In the genomic region with DNA sequence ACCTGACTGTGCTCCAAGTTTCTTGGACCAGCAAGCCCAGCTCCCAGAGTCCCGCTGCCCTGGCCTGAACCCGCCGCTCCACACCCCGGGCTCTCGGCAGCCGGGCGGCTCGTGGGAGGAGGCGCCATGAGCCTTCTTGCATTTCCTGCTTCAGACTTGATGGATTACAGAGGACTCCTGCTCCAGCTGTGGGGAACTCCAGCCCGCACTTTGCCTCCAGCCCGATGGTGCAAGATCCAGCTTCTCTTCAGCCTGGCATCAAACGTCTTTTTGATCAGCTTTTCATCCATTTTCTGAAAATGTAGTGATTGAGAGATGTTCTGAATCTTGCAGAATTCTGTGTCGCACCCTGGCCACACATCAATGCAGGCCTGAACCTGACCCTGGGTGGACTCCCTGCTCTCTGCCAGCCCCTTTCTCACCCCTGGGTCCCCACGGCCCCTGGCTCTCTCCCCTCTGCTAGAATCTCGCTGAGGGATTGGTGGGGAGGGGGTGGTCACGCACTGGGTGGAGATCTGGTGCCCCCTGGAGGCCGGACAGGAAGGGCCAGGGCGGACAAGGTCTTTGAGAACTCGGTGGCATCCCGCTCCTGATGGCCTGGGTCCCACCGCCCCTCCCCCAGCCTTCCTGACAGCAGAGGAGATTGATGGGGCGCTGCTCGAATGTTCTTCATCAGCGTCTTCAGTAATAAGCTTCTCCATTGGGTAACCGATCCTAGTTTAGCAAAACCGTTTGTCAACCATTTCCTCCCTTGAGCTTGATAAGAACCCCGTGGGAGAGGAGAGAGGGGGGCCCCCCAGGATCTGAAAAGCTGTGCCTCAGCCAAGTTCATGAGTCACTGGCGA, we compare ENCODE assay signal across 8 cellular contexts. TPM values are rescaled to one million over a fixed set of nuclear protein-coding genes. Genes with fewer than 3 reads are reported as not detected.
DNase-seq lines count a peak whose midpoint lies in the region; ATAC-seq and TF ChIP-seq lines count a peak whose summit lies in the region.

No MANE protein-coding gene starts in this region.

- peak overlapping the region; percentile 45; the same call in 1 of the 2 replicates for H3K18ac ChIP-seq in IMR-90 (ENCODE audit: low read depth, low read length)

- peak overlapping the region; percentile 72 to 78 (median 73) for H3K4me3 Mint-ChIP-seq in nephron

- CTCF ChIA-PET in IMR-90 (lab: Yijun Ruan, JAX): interaction anchor here (0.5 to 1.9 kb wide), 14 partner anchors 8 to 503 kb away, joined by 3 to 8 read pairs (median 4); a partner anchor contains a TSS

- peak; percentile 90 for ATAC-seq in IMR-90 (ENCODE audit: low read depth)
- ATAC-seq in HG02981 (IDR thresholded peaks at IDR 0.05; ENCODE audit: unreplicated experiment): no peak

- H2BK20ac ChIP-seq in IMR-90 (ENCODE audit: low read depth, low read length): peak overlapping the region; percentile 66

- H3K4me3 ChIP-seq in IMR-90 (ENCODE audit: insufficient read depth, low read depth, low read length) (peak overlapping the region; percentile 27), fibroblast of the aortic adventitia (ENCODE audit: low read depth, low read length) (peak overlapping the region; percentile 49)

- H3K36me3 ChIP-seq in IMR-90 (ENCODE audit: control insufficient read depth, insufficient read depth, low read length): no peaks in the 10 kb centered on the region

- H2AK5ac ChIP-seq in IMR-90 (ENCODE audit: low read depth, low read length): no peak overlapping the region

- peak overlapping the region; percentile 97 for H2AFZ ChIP-seq in IMR-90 (replicated peaks; ENCODE audit: low read length, poor library complexity)

- peak; percentile 62 for TF ChIP-seq RAD21 in IMR-90 (IDR thresholded peaks at IDR 0.05; ENCODE audit: low read length)

- H3K9me1 ChIP-seq in IMR-90 (ENCODE audit: insufficient read depth, low read length): no peaks in the 10 kb centered on the region; the same call in 1 of the 2 replicates

- peak overlapping the region; percentile 71 for H3K4ac ChIP-seq in IMR-90 (ENCODE audit: low read depth, low read length)

- no peak for TF ChIP-seq POLR2A in IMR-90 (IDR thresholded peaks at IDR 0.05; ENCODE audit: low read depth, low read length)

- peak overlapping the region; percentile 40 for H3K9ac ChIP-seq in IMR-90 (ENCODE audit: low read depth, low read length)

- H4K20me1 ChIP-seq in IMR-90 (ENCODE audit: insufficient read depth, low read length): no peaks in the 10 kb centered on the region

- H2BK5ac ChIP-seq in IMR-90 (ENCODE audit: low read depth, low read length, poor library complexity, severe bottlenecking): peak overlapping the region; percentile 25

- H3K9me3 Mint-ChIP-seq in nephron: no peaks in the 10 kb centered on the region

- WGBS in IMR-90 (ENCODE audit: extremely low coverage in 2 of 2, insufficient read length in 1 of 2), 2 experiments: 1% methylated on average over 17 of the region's 28 CpGs; no CpG with 5 or more reads in 1 of the 2 experiments

- H3K27ac ChIP-seq in IMR-90 (ENCODE audit: insufficient read depth, low read length): peak overlapping the region; percentile 24

- H3K56ac ChIP-seq in IMR-90 (ENCODE audit: extremely low read depth, insufficient read depth, low read length): no peak overlapping the region

- peaks cover 3% of the 10 kb centered on the region for H3K9me3 ChIP-seq in IMR-90 (ENCODE audit: control insufficient read depth, insufficient read depth, low read length)

- peak overlapping the region; percentile 33; the same call in 1 of the 2 replicates for H4K91ac ChIP-seq in IMR-90 (ENCODE audit: insufficient read depth, low read depth, low read length)

- peak overlapping the region; percentile 84 for H2BK120ac ChIP-seq in IMR-90 (ENCODE audit: low read depth, low read length)

- intact Hi-C loops in IMR-90 (cut with micrococcal nuclease): loop anchor here (1.0 kb wide), 1 partner anchor 353 kb away; no protein-coding TSS in a partner anchor

- TF ChIP-seq CTCF in IMR-90 (conservative IDR thresholded peaks at IDR 0.05; ENCODE audit: low read depth, low read length) (peak; percentile 71), fibroblast of the aortic adventitia (IDR thresholded peaks at IDR 0.05; ENCODE audit: insufficient read depth, low read length) (peak; percentile 67), nephron (IDR thresholded peaks at IDR 0.05; ENCODE audit: unreplicated experiment in 3 of 3) (peak; percentile 72 to 79 (median 73))

- in situ Hi-C loops in IMR-90 (cut with MboI; ENCODE audit: low sequenced_read_pairs): loop anchor here (5.0 kb wide), 2 partner anchors 277 to 477 kb away; a partner anchor contains a TSS

- H4K8ac ChIP-seq in IMR-90 (ENCODE audit: low read depth in 2 of 2, low read length in 2 of 2): peak overlapping the region; percentile 61 to 94; a peak in 3 of 4 replicates

- H3K27me3 ChIP-seq in IMR-90 (ENCODE audit: control insufficient read depth, insufficient read depth, low read length): peaks cover 3% of the 10 kb centered on the region; the same call in 1 of the 2 replicates

- H4K5ac ChIP-seq in IMR-90 (ENCODE audit: low read depth, low read length): peak overlapping the region; percentile 76

- POLR2A ChIA-PET in IMR-90 (lab: Charles Lee; ENCODE audit: unreplicated experiment): interaction anchor here (0.6 to 1.2 kb wide), 2 partner anchors 353 to 397 kb away, joined by 7 to 15 read pairs; a partner anchor contains a TSS

- peak overlapping the region; percentile 3; the same call in 1 of the 3 replicates for H2BK15ac ChIP-seq in IMR-90 (ENCODE audit: low read depth, low read length)

- peak; percentile 84 for DNase-seq in DMS 273 (lab: John Stamatoyannopoulos, UW; ENCODE audit: unreplicated experiment)
- peak; percentile 87 for DNase-seq in IMR-90
- peak; percentile 76 for DNase-seq in RPMI7951 (ENCODE audit: low read depth)
- DNase-seq in activated effector memory CD4-positive, alpha-beta T cell treated with Interleukin-2 at 50 U/mL for 16 hours: peak; percentile 79
- DNase-seq in fibroblast of the aortic adventitia (ENCODE audit: low read depth): peak; percentile 95
- DNase-seq in stimulated activated naive CD4-positive, alpha-beta T cell (lab: John Stamatoyannopoulos, UW): peak; percentile 68 to 86 (median 84)

- dilution Hi-C loops in IMR-90 (cut with HindIII; ENCODE audit: low sequenced_read_pairs, unreplicated experiment): no loop called here

- peaks cover 12% of the 10 kb centered on the region; the same call in 1 of the 2 replicates for H3K4me1 ChIP-seq in IMR-90 (ENCODE audit: control insufficient read depth, insufficient read depth, low read length)

- H3K27me3 Mint-ChIP-seq in nephron (ENCODE audit: low read depth): peaks cover 19% of the 10 kb centered on the region

- peak overlapping the region; percentile 87 for H3K4me2 ChIP-seq in IMR-90 (ENCODE audit: low read depth, low read length)

- no TSS peak for BruUV-seq in IMR-90 (replicated peaks; lab: Mats Ljungman, UMichigan)

- H3K4me1 Mint-ChIP-seq in nephron: peaks cover 27% of the 10 kb centered on the region

- peak overlapping the region; percentile 68; the same call in 1 of the 2 replicates for H3K14ac ChIP-seq in IMR-90 (replicated peaks; ENCODE audit: low read depth, low read length)

- H3K36me3 Mint-ChIP-seq in nephron (ENCODE audit: low read depth): no peaks in the 10 kb centered on the region

- no peaks in the 10 kb centered on the region for H3K79me1 ChIP-seq in IMR-90 (ENCODE audit: low read depth in 1 of 2, low read length in 2 of 2)

- no peak overlapping the region for H3K23ac ChIP-seq in IMR-90 (ENCODE audit: low read depth, low read length)

- peak overlapping the region; percentile 84 for H2AK9ac ChIP-seq in IMR-90 (replicated peaks; ENCODE audit: low read depth, low read length, poor library complexity)

- H3K27ac Mint-ChIP-seq in nephron: peak overlapping the region; percentile 83 to 94 (median 88)

TF ChIP-seq in IMR-90, 13 proteins besides CTCF, POLR2A, EP300 and RAD21 (continues in another document):
- TF ChIP-seq RFX5 (IDR thresholded peaks at IDR 0.05; ENCODE audit: low read depth, low read length): no peak
- TF ChIP-seq, protein P1, sequence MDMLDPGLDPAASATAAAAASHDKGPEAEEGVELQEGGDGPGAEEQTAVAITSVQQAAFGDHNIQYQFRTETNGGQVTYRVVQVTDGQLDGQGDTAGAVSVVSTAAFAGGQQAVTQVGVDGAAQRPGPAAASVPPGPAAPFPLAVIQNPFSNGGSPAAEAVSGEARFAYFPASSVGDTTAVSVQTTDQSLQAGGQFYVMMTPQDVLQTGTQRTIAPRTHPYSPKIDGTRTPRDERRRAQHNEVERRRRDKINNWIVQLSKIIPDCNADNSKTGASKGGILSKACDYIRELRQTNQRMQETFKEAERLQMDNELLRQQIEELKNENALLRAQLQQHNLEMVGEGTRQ (IDR thresholded peaks at IDR 0.05; ENCODE audit: low read depth, low read length): no peak
- no peak for TF ChIP-seq BHLHE40 (IDR thresholded peaks at IDR 0.05; ENCODE audit: low read depth, low read length)
- TF ChIP-seq FOS (IDR thresholded peaks at IDR 0.05; ENCODE audit: low read depth, low read length): 0 out of 2 replicates have a peak, but pooled peaks have one; percentile 7
- TF ChIP-seq NFE2L2 (IDR thresholded peaks at IDR 0.05; ENCODE audit: low read depth, low read length): no peak
- peak; percentile 91 for TF ChIP-seq CEBPB (IDR thresholded peaks at IDR 0.05; ENCODE audit: low read depth, low read length)
- TF ChIP-seq MAFK (IDR thresholded peaks at IDR 0.05; ENCODE audit: low read depth, low read length): no peak
- TF ChIP-seq, protein P2, sequence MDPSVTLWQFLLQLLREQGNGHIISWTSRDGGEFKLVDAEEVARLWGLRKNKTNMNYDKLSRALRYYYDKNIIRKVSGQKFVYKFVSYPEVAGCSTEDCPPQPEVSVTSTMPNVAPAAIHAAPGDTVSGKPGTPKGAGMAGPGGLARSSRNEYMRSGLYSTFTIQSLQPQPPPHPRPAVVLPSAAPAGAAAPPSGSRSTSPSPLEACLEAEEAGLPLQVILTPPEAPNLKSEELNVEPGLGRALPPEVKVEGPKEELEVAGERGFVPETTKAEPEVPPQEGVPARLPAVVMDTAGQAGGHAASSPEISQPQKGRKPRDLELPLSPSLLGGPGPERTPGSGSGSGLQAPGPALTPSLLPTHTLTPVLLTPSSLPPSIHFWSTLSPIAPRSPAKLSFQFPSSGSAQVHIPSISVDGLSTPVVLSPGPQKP (IDR thresholded peaks at IDR 0.05; ENCODE audit: borderline replicate concordance, low read depth, low read length): no peak
- no peak for TF ChIP-seq RCOR1 (IDR thresholded peaks at IDR 0.05; ENCODE audit: insufficient replicate concordance, low read length)
- no peak for TF ChIP-seq CHD1 (IDR thresholded peaks at IDR 0.05; ENCODE audit: low read depth, low read length)
- peak; percentile 66; the same call in 1 of the 2 replicates for TF ChIP-seq MAZ (IDR thresholded peaks at IDR 0.05; ENCODE audit: borderline replicate concordance, low read depth, low read length)
- TF ChIP-seq MXI1 (IDR thresholded peaks at IDR 0.05; ENCODE audit: borderline replicate concordance, low read depth, low read length): no peak

RNA-seq across cellular contexts. Expression of a gene that starts 12.1 kb away (rescaled TPM):
- total RNA-seq in IMR-90 (2012; rRNA removed) (not detected in 2 replicates), fibroblast of the aortic adventitia (ENCODE audit: low replicate concordance) (not detected in 2 replicates)
- polyA plus RNA-seq in IMR-90 (2012; rRNA removed): not detected in 2 replicates
- polyA plus RNA-seq in IMR-90 (2012; cell fraction: cytosol; rRNA removed): not detected in 2 replicates
- not detected in 2 replicates for polyA plus RNA-seq in IMR-90 (2012; cell fraction: nucleus; rRNA removed; ENCODE audit: low replicate concordance)
- total RNA-seq in RPMI7951 (2014; rRNA removed; shearing (Covaris generic)): not detected in 2 replicates
